21 cellular contexts compared by ENCODE assay signal in the genomic region with DNA sequence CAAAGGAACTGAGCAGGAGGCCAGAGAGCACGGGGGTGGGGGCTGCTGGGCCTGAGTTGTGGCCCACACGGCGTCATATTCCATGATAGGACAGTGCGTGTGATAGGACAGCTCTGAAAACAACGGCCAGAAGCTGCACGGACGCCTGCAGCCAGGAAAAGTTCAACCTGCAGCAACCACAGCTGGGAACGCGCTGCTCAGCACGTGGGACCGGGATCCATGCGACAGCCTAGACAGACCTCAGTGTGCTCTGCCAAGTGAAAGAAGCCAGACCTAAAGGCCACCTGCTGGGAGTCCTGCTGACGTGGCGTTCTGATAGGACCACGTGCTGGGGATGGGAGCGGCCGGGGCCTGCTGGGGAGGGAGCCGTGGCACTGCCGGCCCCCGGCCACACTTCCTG. TPM values are rescaled to one million over a fixed set of nuclear protein-coding genes. Genes with fewer than 3 reads are reported as not detected.
DNase-seq lines count a peak whose midpoint lies in the region; ATAC-seq and TF ChIP-seq lines count a peak whose summit lies in the region.
"Had no signal": no experiment of that assay in that cellular context is flagged by ENCODE, and none has a peak within 500 bp of the region (broad histone marks: within the 10 kb centered on the region; RNA-seq: fewer than 3 reads in every experiment).

No MANE protein-coding gene starts in this region.

- peaks cover 13% of the 10 kb centered on the region for H3K36me3 Mint-ChIP-seq in activated CD4-positive, alpha-beta T cell treated with anti-CD3 and anti-CD28 coated beads for 36 hours (ENCODE audit: low read depth)

- CTCF ChIA-PET in activated CD4-positive, alpha-beta T cell treated with anti-CD3 and anti-CD28 coated beads for 36 hours (lab: Charles Lee): no interaction called here

- peaks cover 0 to 4% of the 10 kb centered on the region in 2 donors for H3K36me3 ChIP-seq in aorta (ENCODE audit: control insufficient read depth in 1 of 2, insufficient read depth in 2 of 2, low read length in 1 of 2)

- H3K27ac Mint-ChIP-seq in activated CD4-positive, alpha-beta T cell treated with anti-CD3 and anti-CD28 coated beads for 36 hours: no peak overlapping the region
- H3K27ac Mint-ChIP-seq: nephron had no signal

- DNase-seq in A172 (ENCODE audit: low spot score): peak; percentile 70
- DNase-seq in NCI-H2171 (lab: John Stamatoyannopoulos, UW): peak; percentile 73
- peak; percentile 86 for DNase-seq in choroid plexus epithelial cell (ENCODE audit: low read depth)
- no peak for DNase-seq in activated CD4-positive, alpha-beta T cell treated with anti-CD3 and anti-CD28 coated beads for 36 hours
- DNase-seq in aorta: no peak
- DNase-seq: activated CD4-positive, alpha-beta T cell treated with anti-CD3 and anti-CD28 coated beads for 48 hours; activated effector memory CD4-positive, alpha-beta T cell treated with Interleukin-2 at 50 U/mL for 16 hours; AML-193; DMS53; GOT3; kidney; MM.1S; NCI-H2081; NCI-H774; stimulated activated CD8-positive, alpha-beta memory T cell treated with anti-CD3 and anti-CD28 coated beads, Interleukin-4, amount 100 ng/mL, for 48 hours had no signal

- POLR2A ChIA-PET in activated CD4-positive, alpha-beta T cell treated with anti-CD3 and anti-CD28 coated beads for 36 hours (lab: Charles Lee): no interaction called here

- H3K4me1 Mint-ChIP-seq in activated CD4-positive, alpha-beta T cell treated with anti-CD3 and anti-CD28 coated beads for 36 hours: no peaks in the 10 kb centered on the region

- H3K27me3 Mint-ChIP-seq in activated CD4-positive, alpha-beta T cell treated with anti-CD3 and anti-CD28 coated beads for 36 hours: no peaks in the 10 kb centered on the region

- intact Hi-C loops in activated CD4-positive, alpha-beta T cell treated with anti-CD3 and anti-CD28 coated beads for 36 hours (cut with DNase I, micrococcal nuclease): no loop called here
- intact Hi-C loops in aorta (cut with DNase I): no loop called here

- ATAC-seq in HG02885 (IDR thresholded peaks at IDR 0.05; ENCODE audit: poor library complexity, unreplicated experiment) (no peak), aorta (ENCODE audit: low FRiP score) (no peak), HG02884 (IDR thresholded peaks at IDR 0.05; ENCODE audit: unreplicated experiment) (no peak)
- ATAC-seq in activated CD4-positive, alpha-beta T cell treated with anti-CD3 and anti-CD28 coated beads for 36 hours: no peak

- H3K27ac ChIP-seq in C4-2B: peak overlapping the region; percentile 76
- no peak overlapping the region for H3K27ac ChIP-seq in aorta (ENCODE audit: low read depth in 1 of 2, low read length in 2 of 2)
- H3K27ac ChIP-seq: hepatocyte had no signal

- H3K9me3 ChIP-seq in aorta (ENCODE audit: control insufficient read depth, low read length): no peaks in the 10 kb centered on the region

- H3K9me3 Mint-ChIP-seq in activated CD4-positive, alpha-beta T cell treated with anti-CD3 and anti-CD28 coated beads for 36 hours (ENCODE audit: low read depth): no peaks in the 10 kb centered on the region
- H3K9me3 Mint-ChIP-seq: nephron had no signal

- 75 to 76% methylated on average over 20 of the region's 20 CpGs for WGBS in aorta, 2 donors

- H3K4me3 ChIP-seq in choroid plexus epithelial cell (ENCODE audit: low read depth, low read length) (no peak overlapping the region), aorta (ENCODE audit: low read length in 2 of 2) (no peak overlapping the region)
- H3K4me3 ChIP-seq: hepatocyte, smooth muscle cell had no signal

- TF ChIP-seq CTCF in C4-2B (conservative IDR thresholded peaks at IDR 0.05) (no peak), choroid plexus epithelial cell (conservative IDR thresholded peaks at IDR 0.05; ENCODE audit: low read depth, low read length) (no peak)

- no peaks in the 10 kb centered on the region for H3K27me3 ChIP-seq in aorta (ENCODE audit: control insufficient read depth in 1 of 2, insufficient read depth in 2 of 2, low read length in 1 of 2)
- H3K27me3 ChIP-seq: hepatocyte had no signal

- no peak overlapping the region for H3K4me3 Mint-ChIP-seq in activated CD4-positive, alpha-beta T cell treated with anti-CD3 and anti-CD28 coated beads for 36 hours
- H3K4me3 Mint-ChIP-seq: nephron had no signal

- no peaks in the 10 kb centered on the region for H3K4me1 ChIP-seq in aorta (ENCODE audit: control insufficient read depth in 1 of 2, insufficient read depth in 2 of 2, low read length in 2 of 2)

RNA-seq across cellular contexts. Expression of a gene that starts 21.6 kb away (rescaled TPM):
- total RNA-seq in A172 (2014; rRNA removed; shearing (Covaris generic)): 20.5 and 21.2 TPM in 2 replicates
- 10 to 100 TPM; 29.6 to 36.2 TPM for total RNA-seq in activated CD4-positive, alpha-beta T cell treated with anti-CD3 and anti-CD28 coated beads for 36 hours
- total RNA-seq in aorta: 10 to 100 TPM; 15.8 to 17.0 TPM
- polyA plus RNA-seq in aorta: 10 to 100 TPM in 1 of 2 donors, 1 to 10 TPM in 1; 4.0 to 18.4 TPM

RNA-seq across cellular contexts. Expression of a gene that starts 21.7 kb away (rescaled TPM):
- 43.6 and 51.2 TPM in 2 replicates for total RNA-seq in A172 (2014; rRNA removed; shearing (Covaris generic))
- 10 to 100 TPM; 44.0 to 49.7 TPM for total RNA-seq in activated CD4-positive, alpha-beta T cell treated with anti-CD3 and anti-CD28 coated beads for 36 hours
- total RNA-seq in aorta: 10 to 100 TPM; 18.0 to 39.4 TPM
- polyA plus RNA-seq in aorta: 10 to 100 TPM; 16.2 to 27.4 TPM

RNA-seq across cellular contexts. Expression of a gene that starts 41.6 kb away (rescaled TPM):
- not detected in 2 replicates for total RNA-seq in A172 (2014; rRNA removed; shearing (Covaris generic))
- 1 to 10 TPM; 3.6 to 4.1 TPM for total RNA-seq in activated CD4-positive, alpha-beta T cell treated with anti-CD3 and anti-CD28 coated beads for 36 hours
- under 1 TPM; 0.27 to 0.71 TPM for total RNA-seq in aorta
- 1 to 10 TPM in 1 of 2 donors, not detected in 1; 1.6 TPM for polyA plus RNA-seq in aorta

RNA-seq across cellular contexts. Expression of a gene that starts 57.1 kb away (rescaled TPM):
- total RNA-seq in A172 (2014; rRNA removed; shearing (Covaris generic)): 186 and 226 TPM in 2 replicates
- total RNA-seq in activated CD4-positive, alpha-beta T cell treated with anti-CD3 and anti-CD28 coated beads for 36 hours: 100 to 1,000 TPM; 105 to 126 TPM
- total RNA-seq in aorta: 100 to 1,000 TPM; 101 to 120 TPM
- 100 to 1,000 TPM in 1 of 2 donors, 10 to 100 TPM in 1; 35.9 to 205 TPM for polyA plus RNA-seq in aorta

Comparison
In these comparisons a context has a peak if more than half of its experiments do, and no peak if none do; other contexts are left out.
1. DNase-seq: peak in A172 (single experiment), NCI-H2171 (single experiment) and choroid plexus epithelial cell (single experiment); none in activated CD4-positive, alpha-beta T cell treated with anti-CD3 and anti-CD28 coated beads for 36 hours (single experiment) and aorta (0 of 2).